30 cellular contexts compared by ENCODE assay signal in the genomic region with DNA sequence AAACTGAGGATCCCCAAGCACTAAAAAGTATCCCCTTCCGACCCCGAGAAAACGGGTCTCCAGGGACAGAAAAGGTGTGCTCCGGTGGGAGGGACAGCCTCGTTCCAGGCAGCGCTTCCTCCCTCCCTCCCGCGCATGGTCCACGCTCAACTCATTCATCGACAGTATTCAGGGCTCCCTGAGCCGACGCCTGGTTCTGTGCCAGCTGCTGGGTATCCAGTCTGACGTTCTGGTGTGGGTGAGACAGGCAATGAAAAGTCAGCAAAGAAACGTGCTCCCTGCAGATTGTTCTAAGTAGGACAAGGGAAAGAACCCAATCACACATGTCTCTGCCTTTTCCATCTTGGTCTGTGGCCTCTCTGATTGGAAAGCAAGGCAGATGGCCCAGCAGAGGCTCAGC. TPM values are rescaled to one million over a fixed set of nuclear protein-coding genes. Genes with fewer than 3 reads are reported as not detected.
"Had no signal": no experiment of that assay in that cellular context is flagged by ENCODE, and none has a peak within 500 bp of the region (broad histone marks: within the 10 kb centered on the region; RNA-seq: fewer than 3 reads in every experiment).

No MANE protein-coding gene starts in this region.

- H3K27me3 Mint-ChIP-seq: type B pancreatic cell had no signal

- ATAC-seq: esophagus mucosa; gastrocnemius medialis; left cardiac atrium; left lung; mucosa of descending colon; psoas muscle; right cardiac atrium; stimulated activated memory B cell treated with anti-CD40 and anti-IgM and Interleukin-4, amounts not matched to agents 10 μg/mL and 1 μg/mL and 100 μg/mL, for 72 hours; stimulated activated naive CD8-positive, alpha-beta T cell treated with anti-CD3 and anti-CD28 coated beads, Interleukin-15, Interleukin-2, amounts not matched to agents 100 U/mL and 50 U/mL, for 24 hours had no signal

- H3K27ac Mint-ChIP-seq: dendritic cell treated with granulocyte-macrophage colony-stimulating factor and Interleukin-4, amounts not matched to agents 40 ng/mL and 50 ng/mL, for 4 days; endodermal cell; mesothelial cell of epicardium; naive B cell; natural killer cell treated with Interleukin-12 subunit alpha and Interleukin-12 subunit beta and Interleukin-15 and Interleukin-18, amount 100 ng/mL, for 72 hours; stimulated activated memory B cell treated with anti-CD40 and anti-IgM and Interleukin-4, amounts not matched to agents 10 μg/mL and 1 μg/mL and 100 μg/mL, for 72 hours; type B pancreatic cell had no signal

- H3K36me3 ChIP-seq: gastrocnemius medialis, left lung, ovary, spleen, tibial artery had no signal

- H3K9me3 ChIP-seq: gastrocnemius medialis, left lung, mucosa of descending colon, testis had no signal

- H3K4me3 ChIP-seq: gastrocnemius medialis, left lung, mucosa of descending colon, ovary, psoas muscle, skin epidermis, spleen, testis, tibial artery had no signal

- H3K27ac ChIP-seq: epithelial cell of prostate, gastrocnemius medialis, left lung, ovary, psoas muscle, skin epidermis, spleen, testis, tibial artery had no signal

- DNase-seq: effector CD8-positive, alpha-beta T cell; endodermal cell; foreskin fibroblast; gastrocnemius medialis; left cardiac atrium; left lung; mesenchymal stem cell; mucosa of descending colon; naive B cell; nucleus accumbens; ovary; posterior cingulate gyrus; psoas muscle; right cardiac atrium; spleen; stimulated activated CD4-positive, alpha-beta T cell treated with anti-CD3 and anti-CD28 coated beads, Interleukin-4, amount 100 ng/mL, for 4 hours; stimulated activated naive CD8-positive, alpha-beta T cell treated with anti-CD3 and anti-CD28 coated beads, Interleukin-15, Interleukin-2, amounts not matched to agents 100 U/mL and 50 U/mL, for 24 hours; substantia nigra; testis; tibial artery had no signal

- FAIRE-seq: colon had no signal

- H3K4me3 Mint-ChIP-seq: dendritic cell treated with granulocyte-macrophage colony-stimulating factor and Interleukin-4, amounts not matched to agents 40 ng/mL and 50 ng/mL, for 4 days; endodermal cell; mesothelial cell of epicardium; naive B cell; natural killer cell treated with Interleukin-12 subunit alpha and Interleukin-12 subunit beta and Interleukin-15 and Interleukin-18, amount 100 ng/mL, for 72 hours; neural crest cell; stimulated activated memory B cell treated with anti-CD40 and anti-IgM and Interleukin-4, amounts not matched to agents 10 μg/mL and 1 μg/mL and 100 μg/mL, for 72 hours; type B pancreatic cell had no signal

- H3K27me3 ChIP-seq: gastrocnemius medialis, ovary, testis had no signal

- H3K4me1 ChIP-seq: gastrocnemius medialis, left lung, psoas muscle, spleen, testis, tibial artery had no signal

- H3K36me3 Mint-ChIP-seq: mesothelial cell of epicardium; natural killer cell treated with Interleukin-12 subunit alpha and Interleukin-12 subunit beta and Interleukin-15 and Interleukin-18, amount 100 ng/mL, for 72 hours; stimulated activated memory B cell treated with anti-CD40 and anti-IgM and Interleukin-4, amounts not matched to agents 10 μg/mL and 1 μg/mL and 100 μg/mL, for 72 hours had no signal

- H3K4me1 Mint-ChIP-seq: naive B cell; stimulated activated memory B cell treated with anti-CD40 and anti-IgM and Interleukin-4, amounts not matched to agents 10 μg/mL and 1 μg/mL and 100 μg/mL, for 72 hours had no signal

RNA-seq across cellular contexts. Expression of a gene that starts 19.6 kb away (rescaled TPM):
- total RNA-seq: endodermal cell; natural killer cell treated with Interleukin-12 subunit alpha and Interleukin-12 subunit beta and Interleukin-15 and Interleukin-18, amount 100 ng/mL, for 72 hours had no signal
